8 cellular contexts compared by ENCODE assay signal in the genomic region with DNA sequence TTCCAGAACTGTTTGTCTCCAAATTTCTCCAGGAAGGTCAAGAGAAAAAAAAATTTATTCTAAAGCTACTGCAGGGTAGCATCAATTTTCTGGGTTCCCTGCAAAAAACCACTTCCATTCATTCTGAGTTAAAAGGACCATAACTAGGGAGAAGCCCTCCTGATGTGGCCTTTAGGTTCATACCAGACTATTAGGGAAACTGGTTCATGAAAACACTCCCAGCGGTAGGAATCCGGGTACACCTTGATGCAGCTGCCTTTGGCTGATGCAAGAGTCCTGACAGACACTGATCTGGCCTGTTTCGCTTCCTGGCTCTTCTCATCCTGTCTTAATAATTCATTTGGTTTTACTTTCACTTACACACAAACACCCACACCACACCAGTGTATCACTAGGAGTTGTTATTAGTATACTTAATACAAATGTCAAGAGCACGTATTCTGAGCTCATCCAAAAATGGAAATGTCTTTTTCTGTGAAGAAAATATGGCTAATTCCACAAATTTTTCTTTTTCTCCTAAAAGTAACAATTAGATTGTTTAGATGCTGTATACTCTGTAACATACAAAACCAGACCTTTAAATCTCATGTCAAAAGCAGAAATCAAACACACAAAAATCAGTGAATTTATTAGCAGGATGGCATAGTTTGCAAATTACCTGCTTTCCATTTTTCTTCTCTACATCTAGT.
DNase-seq lines count a peak whose midpoint lies in the region; ATAC-seq and TF ChIP-seq lines count a peak whose summit lies in the region.

No MANE protein-coding gene starts in this region.

- ATAC-seq in HG03159 (IDR thresholded peaks at IDR 0.05; ENCODE audit: unreplicated experiment) (peak; percentile 90), SK-N-SH treated with all-trans-retinoic acid at 6 μM for 48 hours (peak; percentile 40), memory B cell (ENCODE audit: low read depth) (peak; percentile 93)
- ATAC-seq in stimulated activated naive CD8-positive, alpha-beta T cell treated with anti-CD3 and anti-CD28 coated beads, Interleukin-15, amount 100 ng/mL, for 72 hours: peak; percentile 98

- no peaks in the 10 kb centered on the region for H3K27me3 Mint-ChIP-seq in memory B cell
- H3K27me3 Mint-ChIP-seq in stimulated activated naive CD8-positive, alpha-beta T cell treated with anti-CD3 and anti-CD28 coated beads, Interleukin-15, amount 100 ng/mL, for 72 hours: no peaks in the 10 kb centered on the region

- H3K27ac Mint-ChIP-seq in memory B cell: peak overlapping the region; percentile 89
- H3K27ac Mint-ChIP-seq in stimulated activated naive CD8-positive, alpha-beta T cell treated with anti-CD3 and anti-CD28 coated beads, Interleukin-15, amount 100 ng/mL, for 72 hours: peak overlapping the region; percentile 99 to 100

- H3K4me3 ChIP-seq in AG10803 (ENCODE audit: low read length): no peak overlapping the region

- DNase-seq in AG10803 (ENCODE audit: low read depth): peak; percentile 57
- DNase-seq in amniotic epithelial cell (ENCODE audit: low read depth): peak; percentile 89
- peak; percentile 27 to 36 for DNase-seq in memory B cell (ENCODE audit: low spot score in 2 of 2)
- peak; percentile 73 to 82 for DNase-seq in stimulated activated naive CD8-positive, alpha-beta T cell treated with anti-CD3 and anti-CD28 coated beads, Interleukin-15, amount 100 ng/mL, for 72 hours
- no peak for DNase-seq in NCI-H526 treated with DMSO at 0.1 percent for 48 hours (lab: John Stamatoyannopoulos, UW)

- no peaks in the 10 kb centered on the region for H3K36me3 Mint-ChIP-seq in memory B cell

- no peaks in the 10 kb centered on the region for H3K9me3 Mint-ChIP-seq in memory B cell
- H3K9me3 Mint-ChIP-seq in stimulated activated naive CD8-positive, alpha-beta T cell treated with anti-CD3 and anti-CD28 coated beads, Interleukin-15, amount 100 ng/mL, for 72 hours: no peaks in the 10 kb centered on the region

- peaks cover 24% of the 10 kb centered on the region for H3K4me1 Mint-ChIP-seq in memory B cell
- peaks cover 63% of the 10 kb centered on the region for H3K4me1 Mint-ChIP-seq in stimulated activated naive CD8-positive, alpha-beta T cell treated with anti-CD3 and anti-CD28 coated beads, Interleukin-15, amount 100 ng/mL, for 72 hours

- TF ChIP-seq POLR2A in GM19193 (IDR thresholded peaks at IDR 0.05; ENCODE audit: extremely low read depth, insufficient read depth, insufficient read length): peak; percentile 43

- peak overlapping the region; percentile 70 for H3K4me3 Mint-ChIP-seq in memory B cell
- H3K4me3 Mint-ChIP-seq in stimulated activated naive CD8-positive, alpha-beta T cell treated with anti-CD3 and anti-CD28 coated beads, Interleukin-15, amount 100 ng/mL, for 72 hours: peak overlapping the region; percentile 70 to 81

- TF ChIP-seq CTCF in AG10803 (conservative IDR thresholded peaks at IDR 0.05; ENCODE audit: low read length): no peak

TF ChIP-seq in SK-N-SH treated with all-trans-retinoic acid at 6 μM for 48 hours, 23 proteins besides CTCF, POLR2A, EP300 and RAD21:
- TF ChIP-seq GLIS3 (CRISPR knock-in tag; IDR thresholded peaks at IDR 0.05): no peak
- TF ChIP-seq ZNF70 (CRISPR knock-in tag; IDR thresholded peaks at IDR 0.05): no peak
- TF ChIP-seq TOX (CRISPR knock-in tag; IDR thresholded peaks at IDR 0.05; ENCODE audit: borderline replicate concordance): no peak
- TF ChIP-seq PPARA (CRISPR knock-in tag; IDR thresholded peaks at IDR 0.05; ENCODE audit: borderline replicate concordance): no peak
- TF ChIP-seq, protein P1, sequence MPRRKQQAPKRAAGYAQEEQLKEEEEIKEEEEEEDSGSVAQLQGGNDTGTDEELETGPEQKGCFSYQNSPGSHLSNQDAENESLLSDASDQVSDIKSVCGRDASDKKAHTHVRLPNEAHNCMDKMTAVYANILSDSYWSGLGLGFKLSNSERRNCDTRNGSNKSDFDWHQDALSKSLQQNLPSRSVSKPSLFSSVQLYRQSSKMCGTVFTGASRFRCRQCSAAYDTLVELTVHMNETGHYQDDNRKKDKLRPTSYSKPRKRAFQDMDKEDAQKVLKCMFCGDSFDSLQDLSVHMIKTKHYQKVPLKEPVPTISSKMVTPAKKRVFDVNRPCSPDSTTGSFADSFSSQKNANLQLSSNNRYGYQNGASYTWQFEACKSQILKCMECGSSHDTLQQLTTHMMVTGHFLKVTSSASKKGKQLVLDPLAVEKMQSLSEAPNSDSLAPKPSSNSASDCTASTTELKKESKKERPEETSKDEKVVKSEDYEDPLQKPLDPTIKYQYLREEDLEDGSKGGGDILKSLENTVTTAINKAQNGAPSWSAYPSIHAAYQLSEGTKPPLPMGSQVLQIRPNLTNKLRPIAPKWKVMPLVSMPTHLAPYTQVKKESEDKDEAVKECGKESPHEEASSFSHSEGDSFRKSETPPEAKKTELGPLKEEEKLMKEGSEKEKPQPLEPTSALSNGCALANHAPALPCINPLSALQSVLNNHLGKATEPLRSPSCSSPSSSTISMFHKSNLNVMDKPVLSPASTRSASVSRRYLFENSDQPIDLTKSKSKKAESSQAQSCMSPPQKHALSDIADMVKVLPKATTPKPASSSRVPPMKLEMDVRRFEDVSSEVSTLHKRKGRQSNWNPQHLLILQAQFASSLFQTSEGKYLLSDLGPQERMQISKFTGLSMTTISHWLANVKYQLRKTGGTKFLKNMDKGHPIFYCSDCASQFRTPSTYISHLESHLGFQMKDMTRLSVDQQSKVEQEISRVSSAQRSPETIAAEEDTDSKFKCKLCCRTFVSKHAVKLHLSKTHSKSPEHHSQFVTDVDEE (CRISPR knock-in tag; IDR thresholded peaks at IDR 0.05): no peak
- TF ChIP-seq OSR1 (CRISPR knock-in tag; IDR thresholded peaks at IDR 0.05): no peak
- no peak for TF ChIP-seq ZC3H10 (CRISPR knock-in tag; IDR thresholded peaks at IDR 0.05)
- no peak for TF ChIP-seq ARNTL (CRISPR knock-in tag; IDR thresholded peaks at IDR 0.05; ENCODE audit: borderline replicate concordance, low read depth)
- no peak for TF ChIP-seq SNAI2 (CRISPR knock-in tag; IDR thresholded peaks at IDR 0.05)
- TF ChIP-seq CSDC2 (CRISPR knock-in tag; IDR thresholded peaks at IDR 0.05): no peak
- no peak for TF ChIP-seq RARB (CRISPR knock-in tag; IDR thresholded peaks at IDR 0.05)
- TF ChIP-seq, protein P2, sequence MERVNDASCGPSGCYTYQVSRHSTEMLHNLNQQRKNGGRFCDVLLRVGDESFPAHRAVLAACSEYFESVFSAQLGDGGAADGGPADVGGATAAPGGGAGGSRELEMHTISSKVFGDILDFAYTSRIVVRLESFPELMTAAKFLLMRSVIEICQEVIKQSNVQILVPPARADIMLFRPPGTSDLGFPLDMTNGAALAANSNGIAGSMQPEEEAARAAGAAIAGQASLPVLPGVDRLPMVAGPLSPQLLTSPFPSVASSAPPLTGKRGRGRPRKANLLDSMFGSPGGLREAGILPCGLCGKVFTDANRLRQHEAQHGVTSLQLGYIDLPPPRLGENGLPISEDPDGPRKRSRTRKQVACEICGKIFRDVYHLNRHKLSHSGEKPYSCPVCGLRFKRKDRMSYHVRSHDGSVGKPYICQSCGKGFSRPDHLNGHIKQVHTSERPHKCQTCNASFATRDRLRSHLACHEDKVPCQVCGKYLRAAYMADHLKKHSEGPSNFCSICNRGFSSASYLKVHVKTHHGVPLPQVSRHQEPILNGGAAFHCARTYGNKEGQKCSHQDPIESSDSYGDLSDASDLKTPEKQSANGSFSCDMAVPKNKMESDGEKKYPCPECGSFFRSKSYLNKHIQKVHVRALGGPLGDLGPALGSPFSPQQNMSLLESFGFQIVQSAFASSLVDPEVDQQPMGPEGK (CRISPR knock-in tag; IDR thresholded peaks at IDR 0.05; ENCODE audit: borderline replicate concordance): no peak
- TF ChIP-seq ZFP30 (CRISPR knock-in tag; IDR thresholded peaks at IDR 0.05): no peak
- TF ChIP-seq, protein P3, sequence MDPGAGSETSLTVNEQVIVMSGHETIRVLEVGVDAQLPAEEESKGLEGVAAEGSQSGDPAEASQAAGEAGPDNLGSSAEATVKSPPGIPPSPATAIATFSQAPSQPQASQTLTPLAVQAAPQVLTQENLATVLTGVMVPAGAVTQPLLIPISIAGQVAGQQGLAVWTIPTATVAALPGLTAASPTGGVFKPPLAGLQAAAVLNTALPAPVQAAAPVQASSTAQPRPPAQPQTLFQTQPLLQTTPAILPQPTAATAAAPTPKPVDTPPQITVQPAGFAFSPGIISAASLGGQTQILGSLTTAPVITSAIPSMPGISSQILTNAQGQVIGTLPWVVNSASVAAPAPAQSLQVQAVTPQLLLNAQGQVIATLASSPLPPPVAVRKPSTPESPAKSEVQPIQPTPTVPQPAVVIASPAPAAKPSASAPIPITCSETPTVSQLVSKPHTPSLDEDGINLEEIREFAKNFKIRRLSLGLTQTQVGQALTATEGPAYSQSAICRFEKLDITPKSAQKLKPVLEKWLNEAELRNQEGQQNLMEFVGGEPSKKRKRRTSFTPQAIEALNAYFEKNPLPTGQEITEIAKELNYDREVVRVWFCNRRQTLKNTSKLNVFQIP (CRISPR knock-in tag; IDR thresholded peaks at IDR 0.05; ENCODE audit: borderline replicate concordance, low read depth): no peak

Comparison
In these comparisons a context has a peak if more than half of its experiments do, and no peak if none do; other contexts are left out.
1. ATAC-seq: peak in every context shown above with its lines; median percentile 98 in stimulated activated naive CD8-positive, alpha-beta T cell treated with anti-CD3 and anti-CD28 coated beads, Interleukin-15, amount 100 ng/mL, for 72 hours; 93 in memory B cell; 90 in HG03159; 40 in SK-N-SH treated with all-trans-retinoic acid at 6 μM for 48 hours.